ENCODE assay signal across 15 cellular contexts in genomic region chrX:56793533-56794320, GRCh38.
DNase-seq lines count a peak whose midpoint lies in the region; ATAC-seq and TF ChIP-seq lines count a peak whose summit lies in the region.
"Had no signal": no experiment of that assay in that cellular context is flagged by ENCODE, and none has a peak within 500 bp of the region (broad histone marks: within the 10 kb centered on the region; RNA-seq: fewer than 3 reads in every experiment).

No MANE protein-coding gene starts in this region.

- H3K27ac ChIP-seq in left lung (no peak overlapping the region), upper lobe of right lung (no peak overlapping the region)
- H3K27ac ChIP-seq: left ventricle myocardium inferior, neutrophil had no signal

- no TSS peak for BruUV-seq in Caco-2 (replicated peaks; lab: Mats Ljungman, UMichigan)

- H3K27me3 ChIP-seq in left lung (no peaks in the 10 kb centered on the region), upper lobe of right lung (no peaks in the 10 kb centered on the region), Caco-2 (replicated peaks; ENCODE audit: control insufficient read depth, insufficient read depth, low read length) (no peaks in the 10 kb centered on the region)
- H3K27me3 ChIP-seq: neutrophil had no signal

- peaks cover 41% of the 10 kb centered on the region for H3K4me1 Mint-ChIP-seq in activated naive CD8-positive, alpha-beta T cell (ENCODE audit: low read depth)
- peaks cover 29% of the 10 kb centered on the region for H3K4me1 Mint-ChIP-seq in activated naive CD8-positive, alpha-beta T cell treated with anti-CD3 and anti-CD28 coated beads, Interleukin-2, amount 50 U/mL, for 24 hours
- H3K4me1 Mint-ChIP-seq in activated naive CD8-positive, alpha-beta T cell treated with anti-CD3 and anti-CD28 coated beads for 36 hours = peaks cover 37% of the 10 kb centered on the region
- H3K4me1 Mint-ChIP-seq in Caco-2 (ENCODE audit: low read depth, unreplicated experiment) = no peaks in the 10 kb centered on the region
- peaks cover 40% of the 10 kb centered on the region for H3K4me1 Mint-ChIP-seq in stimulated activated effector memory CD8-positive, alpha-beta T cell treated with anti-CD3 and anti-CD28 coated beads, Interleukin-12 subunit alpha, Interleukin-12 subunit beta, amount 100 ng/mL, for 72 hours

- POLR2A ChIA-PET in Caco-2 (lab: Charles Lee) = no interaction called here

- intact Hi-C loops in left lung (cut with DNase I) (no loop called here), upper lobe of right lung (cut with DNase I) (no loop called here), Caco-2 (cut with micrococcal nuclease; ENCODE audit: unreplicated experiment) (no loop called here)

- no peaks in the 10 kb centered on the region for H3K27me3 Mint-ChIP-seq in activated naive CD8-positive, alpha-beta T cell
- no peaks in the 10 kb centered on the region for H3K27me3 Mint-ChIP-seq in activated naive CD8-positive, alpha-beta T cell treated with anti-CD3 and anti-CD28 coated beads, Interleukin-2, amount 50 U/mL, for 24 hours
- no peaks in the 10 kb centered on the region for H3K27me3 Mint-ChIP-seq in activated naive CD8-positive, alpha-beta T cell treated with anti-CD3 and anti-CD28 coated beads for 36 hours
- H3K27me3 Mint-ChIP-seq in Caco-2 (ENCODE audit: insufficient read depth, unreplicated experiment) = no peaks in the 10 kb centered on the region
- H3K27me3 Mint-ChIP-seq: effector memory CD8-positive, alpha-beta T cell had no signal

- no peak overlapping the region for H3K4me3 ChIP-seq in left lung
- H3K4me3 ChIP-seq in upper lobe of right lung = no peak overlapping the region
- no peak overlapping the region for H3K4me3 ChIP-seq in Caco-2 (ENCODE audit: low read depth, low read length)
- H3K4me3 ChIP-seq: HAP-1, left ventricle myocardium inferior had no signal

- no peak for DNase-seq in activated naive CD8-positive, alpha-beta T cell treated with anti-CD3 and anti-CD28 coated beads, Interleukin-2, amount 50 U/mL, for 24 hours
- DNase-seq in activated naive CD8-positive, alpha-beta T cell treated with anti-CD3 and anti-CD28 coated beads for 36 hours = no peak
- DNase-seq in left lung (peak in 1 of 2 donors; percentile 20), upper lobe of right lung (peak; percentile 19), Caco-2 (no peak), iPS-NIHi7 (ENCODE audit: extremely low spot score) (no peak)
- DNase-seq in stimulated activated effector memory CD8-positive, alpha-beta T cell treated with anti-CD3 and anti-CD28 coated beads, Interleukin-12 subunit alpha, Interleukin-12 subunit beta, amount 100 ng/mL, for 72 hours (ENCODE audit: low spot score in 2 of 2) = no peak
- DNase-seq: effector memory CD8-positive, alpha-beta T cell; left ventricle myocardium inferior; NCI-H510A; stimulated activated CD4-positive, alpha-beta T cell treated with anti-CD3 and anti-CD28 coated beads, Interleukin-15, amount 100 ng/mL, for 24 hours; trophoblast cell had no signal

- CTCF ChIA-PET in Caco-2 (lab: Charles Lee) = no interaction called here

- H3K27ac Mint-ChIP-seq in activated naive CD8-positive, alpha-beta T cell = peak overlapping the region; percentile 73
- H3K27ac Mint-ChIP-seq in activated naive CD8-positive, alpha-beta T cell treated with anti-CD3 and anti-CD28 coated beads, Interleukin-2, amount 50 U/mL, for 24 hours = no peak overlapping the region
- H3K27ac Mint-ChIP-seq in activated naive CD8-positive, alpha-beta T cell treated with anti-CD3 and anti-CD28 coated beads for 36 hours = peak overlapping the region; percentile 42
- no peak overlapping the region for H3K27ac Mint-ChIP-seq in Caco-2 (ENCODE audit: unreplicated experiment)
- no peak overlapping the region for H3K27ac Mint-ChIP-seq in stimulated activated effector memory CD8-positive, alpha-beta T cell treated with anti-CD3 and anti-CD28 coated beads, Interleukin-12 subunit alpha, Interleukin-12 subunit beta, amount 100 ng/mL, for 72 hours

- no peaks in the 10 kb centered on the region for H3K36me3 ChIP-seq in left lung
- H3K36me3 ChIP-seq in upper lobe of right lung = no peaks in the 10 kb centered on the region
- no peaks in the 10 kb centered on the region for H3K36me3 ChIP-seq in Caco-2 (ENCODE audit: control insufficient read depth, insufficient read depth, low read length)
- H3K36me3 ChIP-seq: HAP-1, left ventricle myocardium inferior, neutrophil had no signal

- H3K4me1 ChIP-seq in left lung = no peaks in the 10 kb centered on the region
- H3K4me1 ChIP-seq in upper lobe of right lung = no peaks in the 10 kb centered on the region
- H3K4me1 ChIP-seq in Caco-2 = no peaks in the 10 kb centered on the region
- H3K4me1 ChIP-seq: HAP-1 had no signal

- no peak overlapping the region for H3K4me3 Mint-ChIP-seq in activated naive CD8-positive, alpha-beta T cell
- no peak overlapping the region for H3K4me3 Mint-ChIP-seq in activated naive CD8-positive, alpha-beta T cell treated with anti-CD3 and anti-CD28 coated beads, Interleukin-2, amount 50 U/mL, for 24 hours
- H3K4me3 Mint-ChIP-seq in activated naive CD8-positive, alpha-beta T cell treated with anti-CD3 and anti-CD28 coated beads for 36 hours = no peak overlapping the region
- no peak overlapping the region for H3K4me3 Mint-ChIP-seq in Caco-2 (ENCODE audit: unreplicated experiment)
- H3K4me3 Mint-ChIP-seq in stimulated activated effector memory CD8-positive, alpha-beta T cell treated with anti-CD3 and anti-CD28 coated beads, Interleukin-12 subunit alpha, Interleukin-12 subunit beta, amount 100 ng/mL, for 72 hours = no peak overlapping the region
- H3K4me3 Mint-ChIP-seq: effector memory CD8-positive, alpha-beta T cell had no signal

- no peaks in the 10 kb centered on the region for H3K9me3 Mint-ChIP-seq in activated naive CD8-positive, alpha-beta T cell (ENCODE audit: low read depth)
- no peaks in the 10 kb centered on the region for H3K9me3 Mint-ChIP-seq in activated naive CD8-positive, alpha-beta T cell treated with anti-CD3 and anti-CD28 coated beads, Interleukin-2, amount 50 U/mL, for 24 hours
- no peaks in the 10 kb centered on the region for H3K9me3 Mint-ChIP-seq in activated naive CD8-positive, alpha-beta T cell treated with anti-CD3 and anti-CD28 coated beads for 36 hours
- no peaks in the 10 kb centered on the region for H3K9me3 Mint-ChIP-seq in Caco-2 (ENCODE audit: unreplicated experiment)
- no peaks in the 10 kb centered on the region for H3K9me3 Mint-ChIP-seq in stimulated activated effector memory CD8-positive, alpha-beta T cell treated with anti-CD3 and anti-CD28 coated beads, Interleukin-12 subunit alpha, Interleukin-12 subunit beta, amount 100 ng/mL, for 72 hours
- H3K9me3 Mint-ChIP-seq: effector memory CD8-positive, alpha-beta T cell had no signal

- H3K9me3 ChIP-seq in left lung (no peaks in the 10 kb centered on the region), upper lobe of right lung (no peaks in the 10 kb centered on the region), Caco-2 (no peaks in the 10 kb centered on the region)
- H3K9me3 ChIP-seq: HAP-1, left ventricle myocardium inferior, neutrophil had no signal

- H3K36me3 Mint-ChIP-seq in activated naive CD8-positive, alpha-beta T cell = no peaks in the 10 kb centered on the region
- peaks cover 8% of the 10 kb centered on the region for H3K36me3 Mint-ChIP-seq in activated naive CD8-positive, alpha-beta T cell treated with anti-CD3 and anti-CD28 coated beads, Interleukin-2, amount 50 U/mL, for 24 hours (ENCODE audit: low read depth)
- H3K36me3 Mint-ChIP-seq in activated naive CD8-positive, alpha-beta T cell treated with anti-CD3 and anti-CD28 coated beads for 36 hours = peaks cover 9% of the 10 kb centered on the region
- no peaks in the 10 kb centered on the region for H3K36me3 Mint-ChIP-seq in Caco-2 (ENCODE audit: insufficient read depth, unreplicated experiment)
- no peaks in the 10 kb centered on the region for H3K36me3 Mint-ChIP-seq in stimulated activated effector memory CD8-positive, alpha-beta T cell treated with anti-CD3 and anti-CD28 coated beads, Interleukin-12 subunit alpha, Interleukin-12 subunit beta, amount 100 ng/mL, for 72 hours

- no peak for ATAC-seq in activated naive CD8-positive, alpha-beta T cell treated with anti-CD3 and anti-CD28 coated beads, Interleukin-2, amount 50 U/mL, for 24 hours
- ATAC-seq in left lung (peak; percentile 53), upper lobe of right lung (no peak)
- ATAC-seq in stimulated activated effector memory CD8-positive, alpha-beta T cell treated with anti-CD3 and anti-CD28 coated beads, Interleukin-12 subunit alpha, Interleukin-12 subunit beta, amount 100 ng/mL, for 72 hours = no peak
- ATAC-seq: effector memory CD8-positive, alpha-beta T cell had no signal

- TF ChIP-seq CTCF in left lung (IDR thresholded peaks at IDR 0.05) = no peak
- no peak for TF ChIP-seq CTCF in upper lobe of right lung (IDR thresholded peaks at IDR 0.05)
- no peak for TF ChIP-seq CTCF in Caco-2 (IDR thresholded peaks at IDR 0.05; ENCODE audit: insufficient read depth in 1 of 2, low read depth in 1 of 2, low read length in 1 of 2, severe bottlenecking in 1 of 2, unreplicated experiment in 1 of 2)

Comparison
In these comparisons a context has a peak if more than half of its experiments do, and no peak if none do; other contexts are left out.
1. H3K27ac Mint-ChIP-seq: peak in activated naive CD8-positive, alpha-beta T cell (single experiment) and activated naive CD8-positive, alpha-beta T cell treated with anti-CD3 and anti-CD28 coated beads for 36 hours (single experiment); none in activated naive CD8-positive, alpha-beta T cell treated with anti-CD3 and anti-CD28 coated beads, Interleukin-2, amount 50 U/mL, for 24 hours (single experiment), Caco-2 (single experiment) and stimulated activated effector memory CD8-positive, alpha-beta T cell treated with anti-CD3 and anti-CD28 coated beads, Interleukin-12 subunit alpha, Interleukin-12 subunit beta, amount 100 ng/mL, for 72 hours (single experiment).